ENCODE assay signal across 1 cellular context in genomic region chr1:150765977-150766301, GRCh38.
TF ChIP-seq lines count a peak whose summit lies in the region.
"Not testable (repeated sequence)": the region's sequence is repeated elsewhere in the genome, so short reads cannot be mapped to it uniquely, and the experiment has no call there.

No MANE protein-coding gene starts in this region.

TF ChIP-seq in K562, 482 proteins besides CTCF, POLR2A, EP300 and RAD21:
- TF ChIP-seq L3MBTL2 (IDR thresholded peaks at IDR 0.05): peak; percentile 11; the same call in 1 of the 2 replicates
- TF ChIP-seq TOE1 (IDR thresholded peaks at IDR 0.05; ENCODE audit: borderline replicate concordance): 0 out of 2 replicates have a peak, but pooled peaks have one; percentile 10
- TF ChIP-seq TOE1 (CRISPR knock-in tag; IDR thresholded peaks at IDR 0.05; ENCODE audit: borderline replicate concordance, low read depth): not testable (repeated sequence)
- 0 out of 2 replicates have a peak, but pooled peaks have one; percentile 68 for TF ChIP-seq ADNP (tag; IDR thresholded peaks at IDR 0.05)
- 0 out of 2 replicates have a peak, but pooled peaks have one; percentile 26 for TF ChIP-seq EHMT2 (IDR thresholded peaks at IDR 0.05)
